Comparison of ENCODE assay signal across 9 cellular contexts in the genomic region with DNA sequence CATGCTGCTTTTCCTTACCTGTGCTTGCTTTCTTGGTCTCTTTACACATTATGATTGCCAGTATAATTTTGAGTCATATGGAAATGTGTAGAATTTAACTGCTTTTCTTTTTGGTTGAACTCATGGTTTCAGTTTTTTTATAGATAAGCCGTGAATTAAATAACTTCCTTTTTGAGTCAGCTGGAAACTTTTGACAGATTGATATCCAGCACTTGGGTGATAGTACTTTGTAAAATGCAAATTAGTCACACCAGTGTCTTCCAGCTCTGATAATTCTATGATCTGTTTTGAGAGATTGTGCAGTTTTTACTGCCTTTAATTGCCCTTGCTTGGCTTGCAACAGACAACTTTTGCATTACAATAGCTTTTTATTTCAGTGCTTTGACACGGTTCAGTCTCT.
DNase-seq lines count a peak whose midpoint lies in the region; ATAC-seq and TF ChIP-seq lines count a peak whose summit lies in the region.
"Had no signal": no experiment of that assay in that cellular context is flagged by ENCODE, and none has a peak within 500 bp of the region (broad histone marks: within the 10 kb centered on the region; RNA-seq: fewer than 3 reads in every experiment).

No MANE protein-coding gene starts in this region.

- POLR2A ChIA-PET in HEK293 (lab: Yijun Ruan, JAX), result no interaction called here

- H3K27ac ChIP-seq in HEK293 (ENCODE audit: extremely low read depth, low read depth, low read length), result no peak overlapping the region
- peak overlapping the region; percentile 82 for H3K27ac ChIP-seq in Karpas-422 (ENCODE audit: low read length)

- no peaks in the 10 kb centered on the region for H3K4me1 Mint-ChIP-seq in HFFc6 (ENCODE audit: low read depth)

- no peaks in the 10 kb centered on the region; the same call in 1 of the 2 replicates for H3K27me3 Mint-ChIP-seq in HFFc6 (ENCODE audit: insufficient read depth)

- H3K4me3 ChIP-seq in HEK293 (ENCODE audit: low read depth, low read length) (no peak overlapping the region), Karpas-422 (ENCODE audit: low read length) (peak overlapping the region; percentile 60)

- CTCF ChIA-PET in HEK293 (lab: Yijun Ruan, JAX), result no interaction called here

- peaks cover 12% of the 10 kb centered on the region; the same call in 1 of the 2 replicates for H3K4me1 ChIP-seq in HEK293 (ENCODE audit: control insufficient read depth, insufficient read depth, low read length)
- peaks cover 53% of the 10 kb centered on the region for H3K4me1 ChIP-seq in Karpas-422 (ENCODE audit: low read length)

- no peaks in the 10 kb centered on the region for H3K27me3 ChIP-seq in Karpas-422 (ENCODE audit: low read length)

- ATAC-seq in GM18873 (IDR thresholded peaks at IDR 0.05; ENCODE audit: low FRiP score, unreplicated experiment) (peak; percentile 56), left colon (peak; percentile 87)

- H3K9me2 ChIP-seq in Karpas-422 (replicated peaks; ENCODE audit: insufficient read depth, low read length), result no peaks in the 10 kb centered on the region

- no peak overlapping the region for H3K27ac Mint-ChIP-seq in HFFc6

- no peak overlapping the region for H2AFZ ChIP-seq in Karpas-422 (ENCODE audit: low read length)

- H4K20me1 ChIP-seq in Karpas-422 (ENCODE audit: insufficient read depth, low read depth, low read length), result no peaks in the 10 kb centered on the region

- H3K9me3 Mint-ChIP-seq in HFFc6, result no peaks in the 10 kb centered on the region

- H3K9ac ChIP-seq in Karpas-422 (ENCODE audit: low read length), result peak overlapping the region; percentile 21; the same call in 1 of the 2 replicates

- no peaks in the 10 kb centered on the region for H3K79me2 ChIP-seq in Karpas-422 (ENCODE audit: low read length)

- peak overlapping the region; percentile 89 for H3K4me2 ChIP-seq in Karpas-422 (ENCODE audit: low read depth, low read length, poor library complexity, severe bottlenecking)

- 0 out of 2 replicates have a peak, but pooled peaks cover 7% of the 10 kb centered on the region for H3K36me3 Mint-ChIP-seq in HFFc6 (ENCODE audit: low read depth)

- TF ChIP-seq CTCF in HEK293 (tag by site-specific recombination; IDR thresholded peaks at IDR 0.05) (no peak), HFFc6 (IDR thresholded peaks at IDR 0.05) (no peak)

- H3K9me3 ChIP-seq in HEK293 (ENCODE audit: control insufficient read depth, insufficient read depth, low read depth, low read length), result no peaks in the 10 kb centered on the region
- no peaks in the 10 kb centered on the region for H3K9me3 ChIP-seq in Karpas-422 (ENCODE audit: low read length)

- peak; percentile 88 for DNase-seq in Karpas-422
- DNase-seq in left colon, result no peak
- no peak for DNase-seq in NCI-H2196 (lab: John Stamatoyannopoulos, UW; ENCODE audit: unreplicated experiment)
- DNase-seq in stimulated activated CD4-positive, alpha-beta T cell treated with anti-CD3 and anti-CD28 coated beads, Interleukin-12 subunit alpha, Interleukin-12 subunit beta, amount 100 ng/mL, for 4 hours, result no peak
- no peak for DNase-seq in superior temporal gyrus (ENCODE audit: extremely low spot score)
- no peak for DNase-seq in HFFc6
- DNase-seq: NK-92 treated with Interleukin-12 subunit alpha and Interleukin-12 subunit beta, amount 100 ng/mL, for 24 hours had no signal

- H3K4me3 Mint-ChIP-seq in HFFc6, result no peak overlapping the region

- intact Hi-C loops in left colon (cut with DNase I, micrococcal nuclease), result no loop called here

- no peaks in the 10 kb centered on the region for H3K36me3 ChIP-seq in HEK293 (ENCODE audit: control insufficient read depth in 2 of 2, insufficient read depth in 1 of 2, low read length in 2 of 2)
- H3K36me3 ChIP-seq in Karpas-422 (ENCODE audit: insufficient read depth, low read length), result no peaks in the 10 kb centered on the region

TF ChIP-seq in HEK293, 187 proteins besides CTCF, POLR2A, EP300 and RAD21:
- TF ChIP-seq, protein P1, sequence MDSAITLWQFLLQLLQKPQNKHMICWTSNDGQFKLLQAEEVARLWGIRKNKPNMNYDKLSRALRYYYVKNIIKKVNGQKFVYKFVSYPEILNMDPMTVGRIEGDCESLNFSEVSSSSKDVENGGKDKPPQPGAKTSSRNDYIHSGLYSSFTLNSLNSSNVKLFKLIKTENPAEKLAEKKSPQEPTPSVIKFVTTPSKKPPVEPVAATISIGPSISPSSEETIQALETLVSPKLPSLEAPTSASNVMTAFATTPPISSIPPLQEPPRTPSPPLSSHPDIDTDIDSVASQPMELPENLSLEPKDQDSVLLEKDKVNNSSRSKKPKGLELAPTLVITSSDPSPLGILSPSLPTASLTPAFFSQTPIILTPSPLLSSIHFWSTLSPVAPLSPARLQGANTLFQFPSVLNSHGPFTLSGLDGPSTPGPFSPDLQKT (IDR thresholded peaks at IDR 0.05; ENCODE audit: borderline replicate concordance, low read depth, low read length), result no peak
- TF ChIP-seq, protein P2, sequence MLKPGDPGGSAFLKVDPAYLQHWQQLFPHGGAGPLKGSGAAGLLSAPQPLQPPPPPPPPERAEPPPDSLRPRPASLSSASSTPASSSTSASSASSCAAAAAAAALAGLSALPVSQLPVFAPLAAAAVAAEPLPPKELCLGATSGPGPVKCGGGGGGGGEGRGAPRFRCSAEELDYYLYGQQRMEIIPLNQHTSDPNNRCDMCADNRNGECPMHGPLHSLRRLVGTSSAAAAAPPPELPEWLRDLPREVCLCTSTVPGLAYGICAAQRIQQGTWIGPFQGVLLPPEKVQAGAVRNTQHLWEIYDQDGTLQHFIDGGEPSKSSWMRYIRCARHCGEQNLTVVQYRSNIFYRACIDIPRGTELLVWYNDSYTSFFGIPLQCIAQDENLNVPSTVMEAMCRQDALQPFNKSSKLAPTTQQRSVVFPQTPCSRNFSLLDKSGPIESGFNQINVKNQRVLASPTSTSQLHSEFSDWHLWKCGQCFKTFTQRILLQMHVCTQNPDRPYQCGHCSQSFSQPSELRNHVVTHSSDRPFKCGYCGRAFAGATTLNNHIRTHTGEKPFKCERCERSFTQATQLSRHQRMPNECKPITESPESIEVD (tag by site-specific recombination; IDR thresholded peaks at IDR 0.05), result peak; percentile 77
